ENCODE assay signal across 11 cellular contexts in the genomic region with DNA sequence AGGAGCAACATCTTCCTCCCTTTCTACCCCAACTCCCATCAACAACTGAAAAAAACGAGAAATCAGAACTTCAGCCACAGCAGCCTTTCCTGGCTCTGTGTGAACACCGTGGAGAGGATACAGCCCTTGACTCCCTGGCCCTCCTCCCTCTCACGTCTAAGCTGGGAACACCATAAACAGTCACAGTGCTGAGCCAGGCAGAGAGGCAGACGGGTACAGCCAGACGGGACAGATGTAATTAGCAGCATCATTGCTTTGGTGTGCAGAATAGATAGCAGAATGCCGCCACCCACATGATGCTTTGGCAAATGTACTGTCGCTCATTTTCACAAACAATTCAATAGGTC.
A peak's percentile ranks its signal among the peaks of the same experiment; 100 is the strongest.
DNase-seq lines count a peak whose midpoint lies in the region; ATAC-seq and TF ChIP-seq lines count a peak whose summit lies in the region.
"Had no signal": no experiment of that assay in that cellular context is flagged by ENCODE, and none has a peak within 500 bp of the region (broad histone marks: within the 10 kb centered on the region; RNA-seq: fewer than 3 reads in every experiment).

No MANE protein-coding gene starts in this region.

- H3K36me3 ChIP-seq in PC-9 (ENCODE audit: low read depth), result no peaks in the 10 kb centered on the region
- H3K36me3 ChIP-seq in ovary, result no peaks in the 10 kb centered on the region
- H3K36me3 ChIP-seq: WERI-Rb-1 had no signal

- POLR2A ChIA-PET in PC-9 (lab: Charles Lee; ENCODE audit: unreplicated experiment), result no interaction called here

- H3K27ac Mint-ChIP-seq in natural killer cell treated with Interleukin-12 subunit alpha and Interleukin-12 subunit beta and Interleukin-15 and Interleukin-18, amount 100 ng/mL, for 72 hours, result peak overlapping the region in 1 of 2 donors; percentile 38
- peak overlapping the region in 1 of 2 donors; percentile 47 for H3K27ac Mint-ChIP-seq in natural killer cell

- no peaks in the 10 kb centered on the region for H3K9me3 ChIP-seq in PC-9 (ENCODE audit: insufficient read depth, low read depth)
- H3K9me3 ChIP-seq in ovary, result no peaks in the 10 kb centered on the region

- no peaks in the 10 kb centered on the region for H3F3A ChIP-seq in PC-9 (ENCODE audit: insufficient read depth, low read depth)

- TF ChIP-seq EP300 in ovary (IDR thresholded peaks at IDR 0.05), result no peak

- intact Hi-C loops in natural killer cell (cut with micrococcal nuclease) (no loop called here), PC-9 (cut with micrococcal nuclease; ENCODE audit: unreplicated experiment) (no loop called here), ovary (cut with DNase I) (no loop called here)

- H2AFZ ChIP-seq in PC-9, result no peak overlapping the region

- H3K27me3 ChIP-seq in PC-9 (ENCODE audit: insufficient read depth, low read depth), result no peaks in the 10 kb centered on the region
- peaks cover 46% of the 10 kb centered on the region for H3K27me3 ChIP-seq in foreskin keratinocyte
- H3K27me3 ChIP-seq in ovary, result no peaks in the 10 kb centered on the region

- no peak overlapping the region for H3K4me3 ChIP-seq in PC-9
- H3K4me3 ChIP-seq in ovary, result no peak overlapping the region

- H3K9me3 Mint-ChIP-seq in natural killer cell treated with Interleukin-12 subunit alpha and Interleukin-12 subunit beta and Interleukin-15 and Interleukin-18, amount 100 ng/mL, for 72 hours, result no peaks in the 10 kb centered on the region
- no peaks in the 10 kb centered on the region for H3K9me3 Mint-ChIP-seq in natural killer cell

- CTCF ChIA-PET in PC-9 (lab: Charles Lee), result no interaction called here

- H4K20me1 ChIP-seq in PC-9 (ENCODE audit: insufficient read depth), result no peaks in the 10 kb centered on the region

- no peak for DNase-seq in natural killer cell treated with Interleukin-12 subunit alpha and Interleukin-12 subunit beta and Interleukin-15 and Interleukin-18, amount 100 ng/mL, for 72 hours (ENCODE audit: low spot score)
- DNase-seq in natural killer cell (no peak), PC-9 (no peak), foreskin keratinocyte (no peak), NCI-H2081 (lab: John Stamatoyannopoulos, UW) (no peak), LoVo (ENCODE audit: low spot score) (no peak), ovary (no peak)
- DNase-seq: KG1; NK-92 treated with Interleukin-12 subunit alpha and Interleukin-12 subunit beta, amount 100 ng/mL, for 24 hours; WERI-Rb-1 had no signal

- peaks cover 17 to 19% of the 10 kb centered on the region in 2 donors for H3K4me1 Mint-ChIP-seq in natural killer cell treated with Interleukin-12 subunit alpha and Interleukin-12 subunit beta and Interleukin-15 and Interleukin-18, amount 100 ng/mL, for 72 hours (ENCODE audit: low read depth in 2 of 2)
- peaks cover 8 to 11% of the 10 kb centered on the region in 2 donors for H3K4me1 Mint-ChIP-seq in natural killer cell

- H3K4me3 Mint-ChIP-seq in natural killer cell treated with Interleukin-12 subunit alpha and Interleukin-12 subunit beta and Interleukin-15 and Interleukin-18, amount 100 ng/mL, for 72 hours, result peak overlapping the region; percentile 65
- H3K4me3 Mint-ChIP-seq in natural killer cell, result no peak overlapping the region

- H3K27ac ChIP-seq in PC-9 (no peak overlapping the region), foreskin keratinocyte (no peak overlapping the region), ovary (no peak overlapping the region)
- H3K27ac ChIP-seq: WERI-Rb-1 had no signal

- peak overlapping the region; percentile 27; the same call in 1 of the 2 replicates for H3K4me2 ChIP-seq in PC-9

- no peak for ATAC-seq in natural killer cell treated with Interleukin-12 subunit alpha and Interleukin-12 subunit beta and Interleukin-15 and Interleukin-18, amount 100 ng/mL, for 72 hours
- ATAC-seq in natural killer cell, result no peak
- peak; percentile 31 for ATAC-seq in foreskin keratinocyte
- no peak for ATAC-seq in HG02588 (IDR thresholded peaks at IDR 0.05; ENCODE audit: unreplicated experiment)

- WGBS in ovary, 3 donors, result 9 to 17% (median 16%) methylated on average over 7 of the region's 7 CpGs

- TF ChIP-seq POLR2A in ovary (IDR thresholded peaks at IDR 0.05), result no peak

- no peaks in the 10 kb centered on the region for H3K79me2 ChIP-seq in PC-9 (ENCODE audit: low read depth)

- BruUV-seq in PC-9 (replicated peaks; lab: Mats Ljungman, UMichigan), result no TSS peak

- TF ChIP-seq CTCF in natural killer cell (IDR thresholded peaks at IDR 0.05) (no peak), PC-9 (conservative IDR thresholded peaks at IDR 0.05) (no peak), foreskin keratinocyte (conservative IDR thresholded peaks at IDR 0.05) (no peak), ovary (IDR thresholded peaks at IDR 0.05) (no peak)

- peaks cover 12 to 20% of the 10 kb centered on the region in 2 donors for H3K27me3 Mint-ChIP-seq in natural killer cell treated with Interleukin-12 subunit alpha and Interleukin-12 subunit beta and Interleukin-15 and Interleukin-18, amount 100 ng/mL, for 72 hours
- peaks cover 10 to 20% of the 10 kb centered on the region in 2 donors for H3K27me3 Mint-ChIP-seq in natural killer cell (ENCODE audit: low read depth in 2 of 2)

- peaks cover 12% of the 10 kb centered on the region for H3K4me1 ChIP-seq in PC-9 (replicated peaks; ENCODE audit: insufficient read depth)
- H3K4me1 ChIP-seq in foreskin keratinocyte, result no peaks in the 10 kb centered on the region
- no peaks in the 10 kb centered on the region for H3K4me1 ChIP-seq in ovary (ENCODE audit: insufficient read depth)

- no peaks in the 10 kb centered on the region for H3K9me2 ChIP-seq in PC-9 (ENCODE audit: insufficient read depth)

- no peaks in the 10 kb centered on the region for H3K36me3 Mint-ChIP-seq in natural killer cell treated with Interleukin-12 subunit alpha and Interleukin-12 subunit beta and Interleukin-15 and Interleukin-18, amount 100 ng/mL, for 72 hours
- H3K36me3 Mint-ChIP-seq in natural killer cell, result no peaks in the 10 kb centered on the region
